Comparison of ENCODE assay signal across 8 cellular contexts in the genomic region with DNA sequence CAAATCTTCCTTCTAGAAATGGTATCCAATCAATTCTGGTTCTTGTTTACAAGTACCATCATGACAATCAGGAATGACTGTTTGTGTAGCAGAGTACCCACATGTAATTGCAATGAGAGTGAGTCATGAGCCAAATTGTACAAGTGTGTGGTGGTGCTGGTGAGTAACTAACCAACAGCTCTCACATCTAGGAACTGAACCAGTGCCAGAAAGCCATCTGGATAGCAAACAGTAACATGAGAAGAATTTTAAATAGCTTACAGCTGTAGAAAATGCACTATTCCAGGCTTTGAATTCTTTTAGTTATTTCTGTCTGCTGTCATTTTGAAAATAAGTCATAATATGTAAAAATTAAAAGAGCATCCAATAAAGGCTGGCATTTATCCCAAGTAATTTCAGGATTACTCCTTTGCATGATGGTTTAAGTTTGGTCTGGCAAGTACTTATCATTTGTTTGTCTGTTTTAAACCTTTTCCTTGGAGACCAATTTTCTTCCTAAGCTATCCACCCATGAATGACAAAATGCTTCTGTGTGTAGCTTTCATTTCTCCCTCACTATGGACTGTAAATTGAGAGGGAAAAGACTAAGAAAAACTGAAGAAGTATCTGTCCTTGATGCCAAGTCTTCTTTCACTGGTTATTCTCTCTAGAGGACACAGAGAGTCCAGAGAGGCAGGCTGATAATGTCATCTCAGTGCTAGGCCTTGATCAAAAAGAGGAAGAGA.
A peak's percentile ranks its signal among the peaks of the same experiment; 100 is the strongest.
DNase-seq lines count a peak whose midpoint lies in the region; ATAC-seq and TF ChIP-seq lines count a peak whose summit lies in the region.

No MANE protein-coding gene starts in this region.

- CTCF ChIA-PET in Calu3 (lab: Charles Lee), result interaction anchor here (0.5 to 1.3 kb wide), 5 partner anchors 13 to 647 kb away, joined by 3 to 16 read pairs (median 4); no protein-coding TSS in a partner anchor

- H3K36me3 Mint-ChIP-seq in Calu3 (ENCODE audit: insufficient read depth, unreplicated experiment), result peaks cover 6% of the 10 kb centered on the region
- H3K36me3 Mint-ChIP-seq in T-helper 17 cell (ENCODE audit: low read depth), result no peaks in the 10 kb centered on the region

- H3K4me1 Mint-ChIP-seq in Calu3 (ENCODE audit: low read depth, unreplicated experiment) (peaks cover 19% of the 10 kb centered on the region), T-helper 17 cell (peaks cover 14% of the 10 kb centered on the region)

- H4K20me1 ChIP-seq in osteoblast (ENCODE audit: insufficient read depth, low read length), result peaks cover 6% of the 10 kb centered on the region

- peak overlapping the region; percentile 56 for H3K4me2 ChIP-seq in osteoblast (ENCODE audit: insufficient read depth, low read length)

- DNase-seq in Calu3 (peak; percentile 71), GOT3 (lab: John Stamatoyannopoulos, UW) (peak; percentile 38), NCI-H1105 treated with DMSO at 0.1 percent for 48 hours (lab: John Stamatoyannopoulos, UW) (peak; percentile 100), T-helper 17 cell (no peak), fibroblast of pulmonary artery (ENCODE audit: low read depth) (peak; percentile 98), osteoblast (ENCODE audit: insufficient read length, low spot score, missing footprints) (peak; percentile 93), OCI-M2 (lab: John Stamatoyannopoulos, UW; ENCODE audit: unreplicated experiment) (no peak)

- H3K4me3 Mint-ChIP-seq in Calu3 (ENCODE audit: low read depth, unreplicated experiment) (no peak overlapping the region), T-helper 17 cell (no peak overlapping the region)

- TF ChIP-seq CTCF in Calu3 (IDR thresholded peaks at IDR 0.05; ENCODE audit: unreplicated experiment) (no peak), fibroblast of pulmonary artery (IDR thresholded peaks at IDR 0.05; ENCODE audit: low read length, missing control alignments) (no peak), osteoblast (IDR thresholded peaks at IDR 0.05; ENCODE audit: extremely low read depth, low read depth, low read length) (no peak)

- no peak overlapping the region for H2AFZ ChIP-seq in osteoblast (ENCODE audit: low read length)

- peaks cover 22% of the 10 kb centered on the region for H3K79me2 ChIP-seq in osteoblast (ENCODE audit: insufficient read depth, low read length)

- BruUV-seq in Calu3 (replicated peaks; lab: Mats Ljungman, UMichigan), result no TSS peak

- intact Hi-C loops in Calu3 (cut with micrococcal nuclease; ENCODE audit: unreplicated experiment), result loop anchor here (1.0 to 5.0 kb wide), 2 partner anchors 141 to 182 kb away; a partner anchor contains a TSS

- H3K27ac ChIP-seq in osteoblast (ENCODE audit: low read depth, low read length), result peak overlapping the region; percentile 89

- no peaks in the 10 kb centered on the region for H3K36me3 ChIP-seq in osteoblast (ENCODE audit: insufficient read depth, low read length)

- H3K9me3 ChIP-seq in T-helper 17 cell (ENCODE audit: control insufficient read depth, low read length, poor library complexity, severe bottlenecking) (no peaks in the 10 kb centered on the region), osteoblast (ENCODE audit: low read depth, low read length) (no peaks in the 10 kb centered on the region)

- ATAC-seq in T-helper 17 cell (peak; percentile 37), GM18870 (IDR thresholded peaks at IDR 0.05; ENCODE audit: unreplicated experiment) (no peak)

- no peak overlapping the region for H3K27ac Mint-ChIP-seq in Calu3 (ENCODE audit: unreplicated experiment)
- H3K27ac Mint-ChIP-seq in T-helper 17 cell, result no peak overlapping the region

- no peaks in the 10 kb centered on the region for H3K27me3 ChIP-seq in osteoblast (ENCODE audit: insufficient read depth, low read length)

- no peaks in the 10 kb centered on the region for H3K9me3 Mint-ChIP-seq in Calu3 (ENCODE audit: low read depth, unreplicated experiment)

- H3K27me3 Mint-ChIP-seq in Calu3 (ENCODE audit: unreplicated experiment) (no peaks in the 10 kb centered on the region), T-helper 17 cell (no peaks in the 10 kb centered on the region)

- peaks cover 28% of the 10 kb centered on the region for H3K4me1 ChIP-seq in osteoblast (ENCODE audit: insufficient read depth, low read length)

- H3K4me3 ChIP-seq in fibroblast of pulmonary artery (replicated peaks; ENCODE audit: low read depth, low read length) (no peak overlapping the region), osteoblast (ENCODE audit: insufficient read depth, low read length) (peak overlapping the region; percentile 3)

Comparison
In these comparisons a context has a peak if more than half of its experiments do, and no peak if none do; other contexts are left out.
1. DNase-seq: peak in Calu3 (single experiment), GOT3 (single experiment), NCI-H1105 treated with DMSO at 0.1 percent for 48 hours (single experiment), fibroblast of pulmonary artery (single experiment) and osteoblast (single experiment); none in T-helper 17 cell (0 of 3) and OCI-M2 (single experiment).